Comparison of ENCODE assay signal across 1 cellular context in the genomic region with DNA sequence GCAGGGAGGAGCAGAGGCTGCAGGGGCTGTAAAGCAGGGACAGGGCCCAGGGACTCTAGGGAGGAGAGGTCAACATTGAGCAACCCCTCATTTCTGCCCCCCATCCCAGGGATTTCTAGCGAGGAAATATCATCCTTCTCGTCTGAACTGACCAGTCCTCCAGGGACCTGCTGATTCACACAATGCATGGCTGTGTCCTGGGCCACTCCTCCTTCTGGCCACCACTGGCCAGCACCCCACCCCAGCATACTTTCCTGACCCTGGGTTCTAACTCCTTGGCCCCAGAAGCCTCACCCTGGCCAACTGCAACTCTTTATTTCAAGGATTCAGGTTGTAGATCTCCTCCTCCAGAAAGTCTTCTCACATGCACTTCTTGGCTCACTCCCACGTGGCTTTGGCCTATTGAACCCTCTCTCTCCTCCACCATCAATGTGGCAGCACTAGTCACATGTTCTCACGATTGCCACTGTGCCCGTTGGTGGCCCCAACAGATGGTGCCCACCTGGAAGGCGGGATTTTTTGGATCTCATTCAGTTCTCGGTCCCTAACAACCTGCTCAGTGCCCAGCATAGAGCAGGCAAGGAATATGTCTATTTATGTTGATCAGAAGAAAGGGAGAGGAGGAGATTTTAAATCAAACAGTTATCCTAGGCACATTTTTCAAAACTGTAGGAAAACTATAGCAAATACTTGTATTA.
TF ChIP-seq lines count a peak whose summit lies in the region.

No MANE protein-coding gene starts in this region.

TF ChIP-seq in IMR-90, 13 proteins besides CTCF, POLR2A, EP300 and RAD21:
- no peak for TF ChIP-seq MAZ (IDR thresholded peaks at IDR 0.05; ENCODE audit: borderline replicate concordance, low read depth, low read length)
- no peak for TF ChIP-seq RCOR1 (IDR thresholded peaks at IDR 0.05; ENCODE audit: insufficient replicate concordance, low read length)
- no peak for TF ChIP-seq BHLHE40 (IDR thresholded peaks at IDR 0.05; ENCODE audit: low read depth, low read length)
- TF ChIP-seq RFX5 (IDR thresholded peaks at IDR 0.05; ENCODE audit: low read depth, low read length) = no peak
- TF ChIP-seq, protein P1, sequence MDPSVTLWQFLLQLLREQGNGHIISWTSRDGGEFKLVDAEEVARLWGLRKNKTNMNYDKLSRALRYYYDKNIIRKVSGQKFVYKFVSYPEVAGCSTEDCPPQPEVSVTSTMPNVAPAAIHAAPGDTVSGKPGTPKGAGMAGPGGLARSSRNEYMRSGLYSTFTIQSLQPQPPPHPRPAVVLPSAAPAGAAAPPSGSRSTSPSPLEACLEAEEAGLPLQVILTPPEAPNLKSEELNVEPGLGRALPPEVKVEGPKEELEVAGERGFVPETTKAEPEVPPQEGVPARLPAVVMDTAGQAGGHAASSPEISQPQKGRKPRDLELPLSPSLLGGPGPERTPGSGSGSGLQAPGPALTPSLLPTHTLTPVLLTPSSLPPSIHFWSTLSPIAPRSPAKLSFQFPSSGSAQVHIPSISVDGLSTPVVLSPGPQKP (IDR thresholded peaks at IDR 0.05; ENCODE audit: borderline replicate concordance, low read depth, low read length) = no peak
- TF ChIP-seq, protein P2, sequence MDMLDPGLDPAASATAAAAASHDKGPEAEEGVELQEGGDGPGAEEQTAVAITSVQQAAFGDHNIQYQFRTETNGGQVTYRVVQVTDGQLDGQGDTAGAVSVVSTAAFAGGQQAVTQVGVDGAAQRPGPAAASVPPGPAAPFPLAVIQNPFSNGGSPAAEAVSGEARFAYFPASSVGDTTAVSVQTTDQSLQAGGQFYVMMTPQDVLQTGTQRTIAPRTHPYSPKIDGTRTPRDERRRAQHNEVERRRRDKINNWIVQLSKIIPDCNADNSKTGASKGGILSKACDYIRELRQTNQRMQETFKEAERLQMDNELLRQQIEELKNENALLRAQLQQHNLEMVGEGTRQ (IDR thresholded peaks at IDR 0.05; ENCODE audit: low read depth, low read length) = no peak
- no peak for TF ChIP-seq MXI1 (IDR thresholded peaks at IDR 0.05; ENCODE audit: borderline replicate concordance, low read depth, low read length)
